7 cellular contexts compared by ENCODE assay signal in genomic region chr17:32987868-32988267, GRCh38. TPM values are rescaled to one million over a fixed set of nuclear protein-coding genes. Genes with fewer than 3 reads are reported as not detected.
"Had no signal": no experiment of that assay in that cellular context is flagged by ENCODE, and none has a peak within 500 bp of the region (broad histone marks: within the 10 kb centered on the region; RNA-seq: fewer than 3 reads in every experiment).

No MANE protein-coding gene starts in this region.

RNA-seq across cellular contexts. Expression of gene SPACA3, which starts 3.8 kb away (rescaled TPM):
- total RNA-seq: GM23248, GM23338, H1, H4, H7, H9, HFFc6 had no signal
- polyA plus RNA-seq: GM23248, GM23338 had no signal
